Comparison of ENCODE assay signal across 8 cellular contexts in the genomic region with DNA sequence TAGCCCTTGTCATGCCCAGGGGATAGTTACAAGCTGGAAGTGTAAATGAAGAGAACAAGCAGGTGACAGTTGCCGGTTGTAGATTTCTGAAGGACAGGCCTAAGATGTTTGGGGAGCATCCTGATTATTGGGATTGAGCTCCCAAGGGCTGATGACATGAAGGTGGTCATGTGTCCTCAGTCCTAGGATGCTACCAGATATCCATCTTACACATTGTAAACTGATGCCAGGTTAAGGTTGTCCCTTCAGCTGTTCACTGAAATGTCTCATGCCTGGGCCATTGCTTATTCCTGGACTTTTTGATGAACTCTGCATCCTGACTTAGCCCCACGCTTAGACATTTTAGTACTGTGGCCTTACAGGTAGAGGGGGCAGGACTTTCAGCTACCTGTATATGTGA. TPM values are rescaled to one million over a fixed set of nuclear protein-coding genes. Genes with fewer than 3 reads are reported as not detected.
A peak's percentile ranks its signal among the peaks of the same experiment; 100 is the strongest.
DNase-seq lines count a peak whose midpoint lies in the region; TF ChIP-seq lines count a peak whose summit lies in the region.

No MANE protein-coding gene starts in this region.

- no peaks in the 10 kb centered on the region for H3K27me3 ChIP-seq in Peyer's patch

- peak overlapping the region; percentile 87 for H3K4me3 ChIP-seq in GM08714 (ENCODE audit: low read length)
- peak overlapping the region in 3 of 4 donors; percentile 85 to 99 (median 98) for H3K4me3 ChIP-seq in Peyer's patch
- peak overlapping the region; percentile 88 for H3K4me3 ChIP-seq in epithelial cell of proximal tubule (ENCODE audit: low read depth, low read length)
- H3K4me3 ChIP-seq in skeletal muscle cell (ENCODE audit: low read depth, low read length): peak overlapping the region; percentile 81

- TF ChIP-seq CTCF in Peyer's patch (IDR thresholded peaks at IDR 0.05) (no peak), epithelial cell of proximal tubule (conservative IDR thresholded peaks at IDR 0.05; ENCODE audit: low read depth, low read length) (no peak)

- H3K9me3 ChIP-seq in Peyer's patch: no peaks in the 10 kb centered on the region

- peaks cover 0 to 30% (median 23%) of the 10 kb centered on the region in 4 donors for H3K4me1 ChIP-seq in Peyer's patch

- TF ChIP-seq POLR2A in Peyer's patch (IDR thresholded peaks at IDR 0.05): no peak

- peak overlapping the region in 2 of 4 donors; percentile 99 for H3K27ac ChIP-seq in Peyer's patch

- no peaks in the 10 kb centered on the region for H3K36me3 ChIP-seq in Peyer's patch

- DNase-seq in Peyer's patch (no peak), epithelial cell of proximal tubule (ENCODE audit: low read depth) (no peak), skeletal muscle cell (ENCODE audit: low read depth) (no peak), DMS53 treated with DMSO at 0.1 percent for 48 hours (lab: John Stamatoyannopoulos, UW; ENCODE audit: unreplicated experiment) (no peak), OCI-M2 (lab: John Stamatoyannopoulos, UW; ENCODE audit: unreplicated experiment) (no peak), NCI-H748 (lab: John Stamatoyannopoulos, UW; ENCODE audit: unreplicated experiment) (no peak), 8988T (no peak)

RNA-seq across cellular contexts. Expression of a gene that starts 1.3 kb away (rescaled TPM):
- total RNA-seq in Peyer's patch: 100 to 1,000 TPM in 2 of 4 donors, 10 to 100 TPM in 2; 34.9 to 150 (median 93.3) TPM
- 22.9 and 31.3 TPM in 2 replicates for total RNA-seq in epithelial cell of proximal tubule

RNA-seq across cellular contexts. Expression of a gene that starts 46.5 kb away (rescaled TPM):
- total RNA-seq in Peyer's patch: 1,000 to 10,000 TPM in 1 of 4 donors, 100 to 1,000 TPM in 3; 565 to 1,018 (median 894) TPM
- 3,738 and 4,469 TPM in 2 replicates for total RNA-seq in epithelial cell of proximal tubule
